In the genomic region with DNA sequence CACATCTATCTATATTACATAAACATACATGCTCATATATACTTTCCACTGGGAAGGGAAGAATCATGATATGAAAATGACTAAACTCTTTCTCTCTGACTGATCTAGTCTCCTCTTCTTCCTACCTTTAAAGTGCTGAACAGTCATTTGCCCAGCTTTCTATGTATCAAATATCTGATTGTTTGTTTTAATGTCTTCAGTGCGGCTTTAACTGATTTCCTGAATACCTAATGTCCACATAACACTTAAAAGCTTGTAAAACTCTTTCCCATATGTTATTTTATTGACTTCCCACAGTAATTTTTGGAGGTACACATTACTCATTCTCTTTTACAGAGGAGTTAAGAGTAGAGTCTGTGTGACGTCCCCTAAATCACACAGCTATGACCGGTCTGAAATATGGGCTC, we compare ENCODE assay signal across 1 cellular context.
TF ChIP-seq lines count a peak whose summit lies in the region.

No MANE protein-coding gene starts in this region.

TF ChIP-seq in WTC11, 78 proteins besides CTCF, POLR2A, EP300 and RAD21 (continued from another document):
- TF ChIP-seq USF2 (CRISPR knock-in tag; IDR thresholded peaks at IDR 0.05), result no peak
- TF ChIP-seq GABPB1 (CRISPR knock-in tag; IDR thresholded peaks at IDR 0.05), result no peak
- TF ChIP-seq, protein P1, sequence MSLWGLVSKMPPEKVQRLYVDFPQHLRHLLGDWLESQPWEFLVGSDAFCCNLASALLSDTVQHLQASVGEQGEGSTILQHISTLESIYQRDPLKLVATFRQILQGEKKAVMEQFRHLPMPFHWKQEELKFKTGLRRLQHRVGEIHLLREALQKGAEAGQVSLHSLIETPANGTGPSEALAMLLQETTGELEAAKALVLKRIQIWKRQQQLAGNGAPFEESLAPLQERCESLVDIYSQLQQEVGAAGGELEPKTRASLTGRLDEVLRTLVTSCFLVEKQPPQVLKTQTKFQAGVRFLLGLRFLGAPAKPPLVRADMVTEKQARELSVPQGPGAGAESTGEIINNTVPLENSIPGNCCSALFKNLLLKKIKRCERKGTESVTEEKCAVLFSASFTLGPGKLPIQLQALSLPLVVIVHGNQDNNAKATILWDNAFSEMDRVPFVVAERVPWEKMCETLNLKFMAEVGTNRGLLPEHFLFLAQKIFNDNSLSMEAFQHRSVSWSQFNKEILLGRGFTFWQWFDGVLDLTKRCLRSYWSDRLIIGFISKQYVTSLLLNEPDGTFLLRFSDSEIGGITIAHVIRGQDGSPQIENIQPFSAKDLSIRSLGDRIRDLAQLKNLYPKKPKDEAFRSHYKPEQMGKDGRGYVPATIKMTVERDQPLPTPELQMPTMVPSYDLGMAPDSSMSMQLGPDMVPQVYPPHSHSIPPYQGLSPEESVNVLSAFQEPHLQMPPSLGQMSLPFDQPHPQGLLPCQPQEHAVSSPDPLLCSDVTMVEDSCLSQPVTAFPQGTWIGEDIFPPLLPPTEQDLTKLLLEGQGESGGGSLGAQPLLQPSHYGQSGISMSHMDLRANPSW (CRISPR knock-in tag; conservative IDR thresholded peaks at IDR 0.05; ENCODE audit: low read depth), result no peak
- TF ChIP-seq CREM (CRISPR knock-in tag; IDR thresholded peaks at IDR 0.05), result no peak
- no peak for TF ChIP-seq TEAD4 (CRISPR knock-in tag; IDR thresholded peaks at IDR 0.05)
- TF ChIP-seq, protein P2, sequence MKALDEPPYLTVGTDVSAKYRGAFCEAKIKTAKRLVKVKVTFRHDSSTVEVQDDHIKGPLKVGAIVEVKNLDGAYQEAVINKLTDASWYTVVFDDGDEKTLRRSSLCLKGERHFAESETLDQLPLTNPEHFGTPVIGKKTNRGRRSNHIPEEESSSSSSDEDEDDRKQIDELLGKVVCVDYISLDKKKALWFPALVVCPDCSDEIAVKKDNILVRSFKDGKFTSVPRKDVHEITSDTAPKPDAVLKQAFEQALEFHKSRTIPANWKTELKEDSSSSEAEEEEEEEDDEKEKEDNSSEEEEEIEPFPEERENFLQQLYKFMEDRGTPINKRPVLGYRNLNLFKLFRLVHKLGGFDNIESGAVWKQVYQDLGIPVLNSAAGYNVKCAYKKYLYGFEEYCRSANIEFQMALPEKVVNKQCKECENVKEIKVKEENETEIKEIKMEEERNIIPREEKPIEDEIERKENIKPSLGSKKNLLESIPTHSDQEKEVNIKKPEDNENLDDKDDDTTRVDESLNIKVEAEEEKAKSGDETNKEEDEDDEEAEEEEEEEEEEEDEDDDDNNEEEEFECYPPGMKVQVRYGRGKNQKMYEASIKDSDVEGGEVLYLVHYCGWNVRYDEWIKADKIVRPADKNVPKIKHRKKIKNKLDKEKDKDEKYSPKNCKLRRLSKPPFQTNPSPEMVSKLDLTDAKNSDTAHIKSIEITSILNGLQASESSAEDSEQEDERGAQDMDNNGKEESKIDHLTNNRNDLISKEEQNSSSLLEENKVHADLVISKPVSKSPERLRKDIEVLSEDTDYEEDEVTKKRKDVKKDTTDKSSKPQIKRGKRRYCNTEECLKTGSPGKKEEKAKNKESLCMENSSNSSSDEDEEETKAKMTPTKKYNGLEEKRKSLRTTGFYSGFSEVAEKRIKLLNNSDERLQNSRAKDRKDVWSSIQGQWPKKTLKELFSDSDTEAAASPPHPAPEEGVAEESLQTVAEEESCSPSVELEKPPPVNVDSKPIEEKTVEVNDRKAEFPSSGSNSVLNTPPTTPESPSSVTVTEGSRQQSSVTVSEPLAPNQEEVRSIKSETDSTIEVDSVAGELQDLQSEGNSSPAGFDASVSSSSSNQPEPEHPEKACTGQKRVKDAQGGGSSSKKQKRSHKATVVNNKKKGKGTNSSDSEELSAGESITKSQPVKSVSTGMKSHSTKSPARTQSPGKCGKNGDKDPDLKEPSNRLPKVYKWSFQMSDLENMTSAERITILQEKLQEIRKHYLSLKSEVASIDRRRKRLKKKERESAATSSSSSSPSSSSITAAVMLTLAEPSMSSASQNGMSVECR (CRISPR knock-in tag; IDR thresholded peaks at IDR 0.05; ENCODE audit: borderline replicate concordance), result no peak
- TF ChIP-seq MAX (CRISPR knock-in tag; IDR thresholded peaks at IDR 0.05), result no peak
- no peak for TF ChIP-seq SP1 (CRISPR knock-in tag; conservative IDR thresholded peaks at IDR 0.05)
- no peak for TF ChIP-seq NFATC4 (CRISPR knock-in tag; IDR thresholded peaks at IDR 0.05)
- TF ChIP-seq, protein P3, sequence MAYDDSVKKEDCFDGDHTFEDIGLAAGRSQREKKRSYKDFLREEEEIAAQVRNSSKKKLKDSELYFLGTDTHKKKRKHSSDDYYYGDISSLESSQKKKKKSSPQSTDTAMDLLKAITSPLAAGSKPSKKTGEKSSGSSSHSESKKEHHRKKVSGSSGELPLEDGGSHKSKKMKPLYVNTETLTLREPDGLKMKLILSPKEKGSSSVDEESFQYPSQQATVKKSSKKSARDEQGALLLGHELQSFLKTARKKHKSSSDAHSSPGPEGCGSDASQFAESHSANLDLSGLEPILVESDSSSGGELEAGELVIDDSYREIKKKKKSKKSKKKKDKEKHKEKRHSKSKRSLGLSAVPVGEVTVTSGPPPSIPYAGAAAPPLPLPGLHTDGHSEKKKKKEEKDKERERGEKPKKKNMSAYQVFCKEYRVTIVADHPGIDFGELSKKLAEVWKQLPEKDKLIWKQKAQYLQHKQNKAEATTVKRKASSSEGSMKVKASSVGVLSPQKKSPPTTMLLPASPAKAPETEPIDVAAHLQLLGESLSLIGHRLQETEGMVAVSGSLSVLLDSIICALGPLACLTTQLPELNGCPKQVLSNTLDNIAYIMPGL (CRISPR knock-in tag; IDR thresholded peaks at IDR 0.05), result no peak
- TF ChIP-seq ATF2 (CRISPR knock-in tag; IDR thresholded peaks at IDR 0.05; ENCODE audit: borderline replicate concordance, low read depth), result no peak
- TF ChIP-seq NR2C2 (CRISPR knock-in tag; IDR thresholded peaks at IDR 0.05), result no peak
- no peak for TF ChIP-seq ZNF232 (CRISPR knock-in tag; IDR thresholded peaks at IDR 0.05)
- no peak for TF ChIP-seq OVOL2 (CRISPR knock-in tag; IDR thresholded peaks at IDR 0.05; ENCODE audit: borderline replicate concordance)
- TF ChIP-seq NFE2L1 (CRISPR knock-in tag; IDR thresholded peaks at IDR 0.05), result no peak
- no peak for TF ChIP-seq NR1H2 (CRISPR knock-in tag; IDR thresholded peaks at IDR 0.05)
- no peak for TF ChIP-seq PRRX2 (CRISPR knock-in tag; IDR thresholded peaks at IDR 0.05)
